In the genomic region with DNA sequence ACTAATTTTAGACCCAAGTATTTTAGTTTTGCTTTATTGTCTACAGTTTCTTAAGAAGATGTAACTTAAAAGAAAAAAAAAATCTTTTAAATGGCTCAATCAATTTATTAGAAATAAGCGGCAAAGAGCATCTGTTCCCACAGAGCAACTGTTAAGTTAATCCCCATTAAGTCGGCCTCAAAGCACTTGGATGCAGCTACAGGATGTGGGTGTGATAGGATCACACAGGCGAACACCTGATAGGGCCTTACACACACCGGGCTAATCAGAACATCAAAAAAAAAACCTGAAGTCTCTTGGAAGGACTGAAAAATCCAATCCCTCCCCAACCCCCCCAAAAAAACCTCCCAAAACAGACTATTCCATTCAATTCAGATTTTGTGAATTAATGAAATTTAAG, we compare ENCODE assay signal across 17 cellular contexts. TPM values are rescaled to one million over a fixed set of nuclear protein-coding genes. Genes with fewer than 3 reads are reported as not detected.
DNase-seq lines count a peak whose midpoint lies in the region; ATAC-seq and TF ChIP-seq lines count a peak whose summit lies in the region.
"Had no signal": no experiment of that assay in that cellular context is flagged by ENCODE, and none has a peak within 500 bp of the region (broad histone marks: within the 10 kb centered on the region; RNA-seq: fewer than 3 reads in every experiment).

No MANE protein-coding gene starts in this region.

- H4K91ac ChIP-seq in mesenchymal stem cell (ENCODE audit: low read length) = no peak overlapping the region

- H3K4me1 ChIP-seq in right cardiac atrium (ENCODE audit: control insufficient read depth, insufficient read depth, low read length) = peaks cover 9% of the 10 kb centered on the region
- peaks cover 10% of the 10 kb centered on the region for H3K4me1 ChIP-seq in mesenchymal stem cell (ENCODE audit: control insufficient read depth, insufficient read depth, low read depth, low read length)

- no peak for TF ChIP-seq CTCF in type B pancreatic cell (conservative IDR thresholded peaks at IDR 0.05)
- no peak for TF ChIP-seq CTCF in coronary artery (IDR thresholded peaks at IDR 0.05)

- peak; percentile 41 for ATAC-seq in left ventricle myocardium superior
- ATAC-seq in right cardiac atrium = no peak
- ATAC-seq in activated CD4-positive, CD25-positive, alpha-beta regulatory T cell treated with anti-CD3 and anti-CD28 coated beads, Interleukin-2, amount 50 U/mL, for 24 hours = no peak

- H2AFZ ChIP-seq in mesenchymal stem cell (ENCODE audit: low read depth, low read length) = no peak overlapping the region

- H3K4me3 ChIP-seq in right cardiac atrium (ENCODE audit: low read length) = no peak overlapping the region
- H3K4me3 ChIP-seq in mesenchymal stem cell (ENCODE audit: insufficient read depth in 1 of 2, low read depth in 1 of 2, low read length in 2 of 2) = no peak overlapping the region
- H3K4me3 ChIP-seq in coronary artery = no peak overlapping the region
- H3K4me3 ChIP-seq: Peyer's patch had no signal

- H2BK15ac ChIP-seq in mesenchymal stem cell (ENCODE audit: low read depth, poor library complexity, severe bottlenecking) = no peak overlapping the region

- peaks cover 10% of the 10 kb centered on the region for H3K79me1 ChIP-seq in mesenchymal stem cell (replicated peaks; ENCODE audit: low read length, poor library complexity, severe bottlenecking)

- no peaks in the 10 kb centered on the region for H3K27me3 Mint-ChIP-seq in T-helper 2 cell treated with Interferon-gamma antibody and Interleukin-4, amounts not matched to agents 5 μg/mL and 100 μg/mL, for 36 hours (ENCODE audit: low read depth)
- no peaks in the 10 kb centered on the region for H3K27me3 Mint-ChIP-seq in type B pancreatic cell

- H3K36me3 Mint-ChIP-seq in T-helper 2 cell treated with Interferon-gamma antibody and Interleukin-4, amounts not matched to agents 5 μg/mL and 100 μg/mL, for 36 hours (ENCODE audit: low read depth) = no peaks in the 10 kb centered on the region
- H3K36me3 Mint-ChIP-seq in type B pancreatic cell = peaks cover 25% of the 10 kb centered on the region

- WGBS in right cardiac atrium = 42% methylated on average over 4 of the region's 4 CpGs
- WGBS in mesenchymal stem cell = 74% methylated on average over 4 of the region's 4 CpGs

- H3K4me1 Mint-ChIP-seq in T-helper 2 cell treated with Interferon-gamma antibody and Interleukin-4, amounts not matched to agents 5 μg/mL and 100 μg/mL, for 36 hours (ENCODE audit: low read depth) = peaks cover 15% of the 10 kb centered on the region
- peaks cover 37% of the 10 kb centered on the region for H3K4me1 Mint-ChIP-seq in type B pancreatic cell (ENCODE audit: unreplicated experiment)

- peaks cover 0 to 34% of the 10 kb centered on the region in 2 experiments for H3K36me3 ChIP-seq in mesenchymal stem cell (ENCODE audit: control insufficient read depth in 1 of 2, insufficient read depth in 2 of 2, low read depth in 1 of 2, low read length in 2 of 2)
- H3K36me3 ChIP-seq: Peyer's patch had no signal

- no peak overlapping the region for H2AK5ac ChIP-seq in mesenchymal stem cell (ENCODE audit: low read length, severe bottlenecking)

- H4K8ac ChIP-seq in mesenchymal stem cell (ENCODE audit: low read length) = no peak overlapping the region

- H3K9me3 ChIP-seq in right cardiac atrium (ENCODE audit: control insufficient read depth, low read length) (no peaks in the 10 kb centered on the region), mesenchymal stem cell (ENCODE audit: control insufficient read depth, low read length) (no peaks in the 10 kb centered on the region)
- H3K9me3 ChIP-seq: Peyer's patch had no signal

- no peaks in the 10 kb centered on the region for H3K27me3 ChIP-seq in right cardiac atrium (ENCODE audit: control insufficient read depth, insufficient read depth)
- H3K27me3 ChIP-seq in mesenchymal stem cell (ENCODE audit: control insufficient read depth in 1 of 2, insufficient read depth in 1 of 2, low read length in 2 of 2) = no peaks in the 10 kb centered on the region
- H3K27me3 ChIP-seq: Peyer's patch had no signal

- H2BK120ac ChIP-seq in mesenchymal stem cell (ENCODE audit: low read depth, low read length) = no peak overlapping the region

- DNase-seq in left ventricle myocardium superior (no peak), right cardiac atrium (no peak), mesenchymal stem cell (no peak), type B pancreatic cell (ENCODE audit: extremely low spot score, unreplicated experiment) (no peak), coronary artery (ENCODE audit: low spot score) (no peak), DMS53 (lab: John Stamatoyannopoulos, UW) (no peak)
- DNase-seq in T-helper 2 cell treated with Interferon-gamma antibody and Interleukin-4, amounts not matched to agents 5 μg/mL and 100 μg/mL, for 36 hours (ENCODE audit: low spot score) = no peak
- DNase-seq: activated CD4-positive, alpha-beta T cell treated with anti-CD3 and anti-CD28 coated beads, Interleukin-2, amount 50 U/mL, for 1 hour; activated T-cell treated with anti-CD3 and anti-CD28 coated beads, Interleukin-2, amount 50 U/mL, for 1 hour; anterior cingulate cortex; DMS153; KBM-7; NCI-H1436; NCI-H510A; Peyer's patch; stimulated activated CD4-positive, alpha-beta T cell treated with anti-CD3 and anti-CD28 coated beads, Interleukin-15, amount 100 ng/mL, for 24 hours had no signal

- no peak overlapping the region for H3K18ac ChIP-seq in mesenchymal stem cell (ENCODE audit: low read depth in 1 of 2, low read length in 2 of 2)

- H3K9me3 Mint-ChIP-seq in T-helper 2 cell treated with Interferon-gamma antibody and Interleukin-4, amounts not matched to agents 5 μg/mL and 100 μg/mL, for 36 hours = no peaks in the 10 kb centered on the region
- H3K9me3 Mint-ChIP-seq in type B pancreatic cell = no peaks in the 10 kb centered on the region

- no peak overlapping the region for H3K4me2 ChIP-seq in mesenchymal stem cell (ENCODE audit: low read length, poor library complexity, severe bottlenecking)

- peak overlapping the region; percentile 8 for H3K4me3 Mint-ChIP-seq in T-helper 2 cell treated with Interferon-gamma antibody and Interleukin-4, amounts not matched to agents 5 μg/mL and 100 μg/mL, for 36 hours
- H3K4me3 Mint-ChIP-seq in type B pancreatic cell = no peak overlapping the region

- H3K9ac ChIP-seq in mesenchymal stem cell (ENCODE audit: low read length) = no peak overlapping the region

- no peak overlapping the region for H3K27ac Mint-ChIP-seq in T-helper 2 cell treated with Interferon-gamma antibody and Interleukin-4, amounts not matched to agents 5 μg/mL and 100 μg/mL, for 36 hours
- peak overlapping the region; percentile 4 for H3K27ac Mint-ChIP-seq in type B pancreatic cell

- no peak overlapping the region for H2BK12ac ChIP-seq in mesenchymal stem cell (ENCODE audit: low read length in 2 of 2)

- H3K14ac ChIP-seq in mesenchymal stem cell (ENCODE audit: low read length in 2 of 2) = peak overlapping the region in 1 of 2 experiments; percentile 57

- intact Hi-C loops in left ventricle myocardium superior (cut with micrococcal nuclease) (no loop called here), right cardiac atrium (cut with DNase I) (no loop called here)

- H3K23ac ChIP-seq in mesenchymal stem cell (ENCODE audit: low read length in 2 of 2) = no peak overlapping the region

- H3K4ac ChIP-seq in mesenchymal stem cell (ENCODE audit: low read depth in 1 of 2, low read length in 2 of 2) = no peak overlapping the region

- no peak overlapping the region for H3K27ac ChIP-seq in right cardiac atrium (ENCODE audit: low read length)
- peak overlapping the region; percentile 64 for H3K27ac ChIP-seq in mesenchymal stem cell (ENCODE audit: low read length, poor library complexity, severe bottlenecking)
- no peak overlapping the region for H3K27ac ChIP-seq in coronary artery
- H3K27ac ChIP-seq: Peyer's patch had no signal

- no peak overlapping the region for H2BK5ac ChIP-seq in mesenchymal stem cell (ENCODE audit: low read depth, low read length, poor library complexity, severe bottlenecking)

RNA-seq across cellular contexts. Expression of gene APP, which starts 23.0 kb away (rescaled TPM):
- total RNA-seq in left ventricle myocardium superior (356 TPM), right cardiac atrium (100 to 1,000 TPM; 433 to 535 (median 472) TPM), type B pancreatic cell (ENCODE audit: low replicate concordance) (329 and 415 TPM in 2 replicates)
- polyA plus RNA-seq in right cardiac atrium = 277 TPM
- 698 TPM for polyA plus RNA-seq in mesenchymal stem cell (2013, experiment 1 of 2)
- polyA plus RNA-seq in mesenchymal stem cell (2013, experiment 2 of 2) = 694 TPM
